In genomic region chr1:233610628-233611027, GRCh38 we compare ENCODE assay signal across 8 cellular contexts. TPM values are rescaled to one million over a fixed set of nuclear protein-coding genes. Genes with fewer than 3 reads are reported as not detected.
"Had no signal": no experiment of that assay in that cellular context is flagged by ENCODE, and none has a peak within 500 bp of the region (broad histone marks: within the 10 kb centered on the region; RNA-seq: fewer than 3 reads in every experiment).

No MANE protein-coding gene starts in this region.

- FAIRE-seq: HepG2, HTR-8/SVneo had no signal

- DNase-seq: IMR-90, KBM-7, KG1 had no signal

- H3K9ac ChIP-seq: KMS-11 had no signal

- ATAC-seq: HepG2 had no signal

- H3K4me2 ChIP-seq: KMS-11 had no signal

- H3K27ac ChIP-seq: HL-60, KMS-11 had no signal

RNA-seq across cellular contexts. Expression of gene KCNK1, which starts 3.3 kb away (rescaled TPM):
- total RNA-seq: HepG2 had no signal
- polyA plus RNA-seq: HepG2, IgD-negative memory B cell had no signal
